ENCODE assay signal across 21 cellular contexts in genomic region chr11:64692764-64693331, GRCh38. TPM values are rescaled to one million over a fixed set of nuclear protein-coding genes. Genes with fewer than 3 reads are reported as not detected.
A peak's percentile ranks its signal among the peaks of the same experiment; 100 is the strongest.
DNase-seq lines count a peak whose midpoint lies in the region; ATAC-seq and TF ChIP-seq lines count a peak whose summit lies in the region.
"Had no signal": no experiment of that assay in that cellular context is flagged by ENCODE, and none has a peak within 500 bp of the region (broad histone marks: within the 10 kb centered on the region; RNA-seq: fewer than 3 reads in every experiment).

No MANE protein-coding gene starts in this region.

- POLR2A ChIA-PET in activated CD4-positive, alpha-beta T cell treated with anti-CD3 and anti-CD28 coated beads for 36 hours (lab: Charles Lee): interaction anchor here (0.6 to 0.7 kb wide), 2 partner anchors 42 to 259 kb away, joined by 3 read pairs; no protein-coding TSS in a partner anchor
- POLR2A ChIA-PET in activated CD4-positive, alpha-beta T cell treated with anti-CD3 and anti-CD28 coated beads, Interleukin-2, amount 10 ng/mL, durations not matched to agents 7 days and 5 days (lab: Charles Lee): no interaction called here
- POLR2A ChIA-PET in CD8-positive, alpha-beta T cell (lab: Charles Lee): interaction anchor here (1.4 kb wide), 1 partner anchor 52 kb away, joined by 3 read pairs; the partner anchor contains the start of gene RASGRP2
- POLR2A ChIA-PET in HEK293T (lab: Yijun Ruan, JAX): no interaction called here
- POLR2A ChIA-PET in GM10248 (lab: Yijun Ruan, JAX): no interaction called here

- H3K27ac ChIP-seq in CD8-positive, alpha-beta T cell (ENCODE audit: low read depth, low read length): no peak overlapping the region
- no peak overlapping the region for H3K27ac ChIP-seq in neural cell (ENCODE audit: low read length)
- H3K27ac ChIP-seq: colonic mucosa, heart left ventricle, left lung, neutrophil had no signal

- H3K9me3 Mint-ChIP-seq in activated CD4-positive, alpha-beta T cell treated with anti-CD3 and anti-CD28 coated beads for 36 hours (ENCODE audit: low read depth): no peaks in the 10 kb centered on the region
- no peaks in the 10 kb centered on the region for H3K9me3 Mint-ChIP-seq in activated CD4-positive, alpha-beta T cell treated with anti-CD3 and anti-CD28 coated beads, Interleukin-2, amount 10 ng/mL, durations not matched to agents 7 days and 5 days
- no peaks in the 10 kb centered on the region for H3K9me3 Mint-ChIP-seq in CD8-positive, alpha-beta T cell
- H3K9me3 Mint-ChIP-seq in activated naive CD8-positive, alpha-beta T cell treated with anti-CD3 and anti-CD28 coated beads, Interleukin-2, amount 50 U/mL, for 24 hours: no peaks in the 10 kb centered on the region

- H3K9me2 ChIP-seq in neural cell (ENCODE audit: insufficient read depth, low read length): no peaks in the 10 kb centered on the region

- H3K36me3 ChIP-seq in CD8-positive, alpha-beta T cell (ENCODE audit: insufficient read depth, low read length): no peaks in the 10 kb centered on the region
- no peaks in the 10 kb centered on the region for H3K36me3 ChIP-seq in neural cell (ENCODE audit: insufficient read depth, low read length)
- H3K36me3 ChIP-seq: BE2C, colonic mucosa, heart left ventricle, left lung, neutrophil had no signal

- no peak overlapping the region for H3K4me2 ChIP-seq in neural cell (ENCODE audit: low read length)

- no peaks in the 10 kb centered on the region for H4K20me1 ChIP-seq in neural cell (ENCODE audit: insufficient read depth)

- H3K4me3 Mint-ChIP-seq in activated CD4-positive, alpha-beta T cell treated with anti-CD3 and anti-CD28 coated beads for 36 hours: peak overlapping the region; percentile 7
- no peak overlapping the region for H3K4me3 Mint-ChIP-seq in activated CD4-positive, alpha-beta T cell treated with anti-CD3 and anti-CD28 coated beads, Interleukin-2, amount 10 ng/mL, durations not matched to agents 7 days and 5 days
- peak overlapping the region; percentile 69 for H3K4me3 Mint-ChIP-seq in CD8-positive, alpha-beta T cell
- H3K4me3 Mint-ChIP-seq in activated naive CD8-positive, alpha-beta T cell treated with anti-CD3 and anti-CD28 coated beads, Interleukin-2, amount 50 U/mL, for 24 hours: peak overlapping the region; percentile 31

- H3K79me2 ChIP-seq in neural cell (replicated peaks; ENCODE audit: insufficient read depth, low read length): peaks cover 7% of the 10 kb centered on the region

- TF ChIP-seq RAD21 in neural cell (conservative IDR thresholded peaks at IDR 0.05): no peak

- H3K4me1 Mint-ChIP-seq in activated CD4-positive, alpha-beta T cell treated with anti-CD3 and anti-CD28 coated beads for 36 hours: peaks cover 19% of the 10 kb centered on the region
- peaks cover 23% of the 10 kb centered on the region for H3K4me1 Mint-ChIP-seq in activated CD4-positive, alpha-beta T cell treated with anti-CD3 and anti-CD28 coated beads, Interleukin-2, amount 10 ng/mL, durations not matched to agents 7 days and 5 days
- peaks cover 20% of the 10 kb centered on the region for H3K4me1 Mint-ChIP-seq in CD8-positive, alpha-beta T cell (ENCODE audit: low read depth)
- H3K4me1 Mint-ChIP-seq in activated naive CD8-positive, alpha-beta T cell treated with anti-CD3 and anti-CD28 coated beads, Interleukin-2, amount 50 U/mL, for 24 hours: peaks cover 19% of the 10 kb centered on the region

- DNase-seq in activated CD4-positive, alpha-beta T cell treated with anti-CD3 and anti-CD28 coated beads for 36 hours: no peak
- no peak for DNase-seq in activated CD4-positive, alpha-beta T cell treated with anti-CD3 and anti-CD28 coated beads, Interleukin-2, amount 10 ng/mL, durations not matched to agents 7 days and 5 days
- no peak for DNase-seq in CD8-positive, alpha-beta T cell
- DNase-seq in activated naive CD8-positive, alpha-beta T cell treated with anti-CD3 and anti-CD28 coated beads, Interleukin-2, amount 50 U/mL, for 24 hours: no peak
- no peak for DNase-seq in HEK293T (ENCODE audit: extremely low spot score)
- DNase-seq in anterior cingulate cortex (lab: John Stamatoyannopoulos, UW): no peak
- no peak for DNase-seq in GM10248 (ENCODE audit: extremely low spot score)
- DNase-seq: activated CD4-positive, alpha-beta T cell treated with anti-CD3 and anti-CD28 coated beads for 48 hours; BE2C; colonic mucosa; EL; heart left ventricle; left lung; midbrain; NCI-H1105; NCI-H524 treated with DMSO at 0.1 percent for 48 hours; small intestine; SW 1271 had no signal

- peak overlapping the region; percentile 35 for H3K27ac Mint-ChIP-seq in activated CD4-positive, alpha-beta T cell treated with anti-CD3 and anti-CD28 coated beads for 36 hours
- no peak overlapping the region for H3K27ac Mint-ChIP-seq in activated CD4-positive, alpha-beta T cell treated with anti-CD3 and anti-CD28 coated beads, Interleukin-2, amount 10 ng/mL, durations not matched to agents 7 days and 5 days
- no peak overlapping the region for H3K27ac Mint-ChIP-seq in CD8-positive, alpha-beta T cell
- H3K27ac Mint-ChIP-seq in activated naive CD8-positive, alpha-beta T cell treated with anti-CD3 and anti-CD28 coated beads, Interleukin-2, amount 50 U/mL, for 24 hours: no peak overlapping the region

- H3K4me3 ChIP-seq in CD8-positive, alpha-beta T cell (ENCODE audit: low read depth, low read length): no peak overlapping the region
- no peak overlapping the region for H3K4me3 ChIP-seq in neural cell (ENCODE audit: low read length)
- H3K4me3 ChIP-seq: colonic mucosa, left lung had no signal

- no peak for ATAC-seq in activated CD4-positive, alpha-beta T cell treated with anti-CD3 and anti-CD28 coated beads for 36 hours
- ATAC-seq in CD8-positive, alpha-beta T cell: no peak
- ATAC-seq in activated naive CD8-positive, alpha-beta T cell treated with anti-CD3 and anti-CD28 coated beads, Interleukin-2, amount 50 U/mL, for 24 hours: no peak
- ATAC-seq: HCT116, heart left ventricle, left lung had no signal

- CTCF ChIA-PET in activated CD4-positive, alpha-beta T cell treated with anti-CD3 and anti-CD28 coated beads for 36 hours (lab: Charles Lee): interaction anchor here (1.8 kb wide), 1 partner anchor 12 kb away, joined by 6 read pairs; no protein-coding TSS in a partner anchor
- CTCF ChIA-PET in activated CD4-positive, alpha-beta T cell treated with anti-CD3 and anti-CD28 coated beads, Interleukin-2, amount 10 ng/mL, durations not matched to agents 7 days and 5 days (lab: Charles Lee): no interaction called here
- CTCF ChIA-PET in CD8-positive, alpha-beta T cell (lab: Charles Lee): interaction anchor here (1.3 kb wide), 1 partner anchor 81 kb away, joined by 3 read pairs; no protein-coding TSS in a partner anchor
- CTCF ChIA-PET in HEK293T (lab: Yijun Ruan, JAX) (interaction anchor here (0.6 kb wide), 1 partner anchor 50 kb away, joined by 3 read pairs; no protein-coding TSS in a partner anchor), GM10248 (lab: Yijun Ruan, JAX) (no interaction called here)

- H3K9ac ChIP-seq in neural cell (ENCODE audit: low read length): peak overlapping the region; percentile 17

- H3K4me1 ChIP-seq in CD8-positive, alpha-beta T cell (ENCODE audit: insufficient read depth, low read length): peaks cover 18% of the 10 kb centered on the region
- H3K4me1 ChIP-seq: colonic mucosa had no signal

- no peaks in the 10 kb centered on the region for H3K9me3 ChIP-seq in CD8-positive, alpha-beta T cell (ENCODE audit: low read length)
- no peaks in the 10 kb centered on the region for H3K9me3 ChIP-seq in neural cell (ENCODE audit: low read length)
- H3K9me3 ChIP-seq: BE2C, colonic mucosa, heart left ventricle, left lung, neutrophil had no signal

- H3F3A ChIP-seq in neural cell (ENCODE audit: insufficient read depth, low read length, poor library complexity, severe bottlenecking): no peaks in the 10 kb centered on the region

- no peaks in the 10 kb centered on the region for H3K36me3 Mint-ChIP-seq in activated CD4-positive, alpha-beta T cell treated with anti-CD3 and anti-CD28 coated beads for 36 hours (ENCODE audit: low read depth)
- H3K36me3 Mint-ChIP-seq in activated CD4-positive, alpha-beta T cell treated with anti-CD3 and anti-CD28 coated beads, Interleukin-2, amount 10 ng/mL, durations not matched to agents 7 days and 5 days (ENCODE audit: low read depth): no peaks in the 10 kb centered on the region
- H3K36me3 Mint-ChIP-seq in CD8-positive, alpha-beta T cell: no peaks in the 10 kb centered on the region
- H3K36me3 Mint-ChIP-seq in activated naive CD8-positive, alpha-beta T cell treated with anti-CD3 and anti-CD28 coated beads, Interleukin-2, amount 50 U/mL, for 24 hours (ENCODE audit: low read depth): no peaks in the 10 kb centered on the region

- TF ChIP-seq EP300 in neural cell (conservative IDR thresholded peaks at IDR 0.05; ENCODE audit: poor library complexity, severe bottlenecking): no peak

- no peak for TF ChIP-seq CTCF in CD8-positive, alpha-beta T cell (IDR thresholded peaks at IDR 0.05)
- no peak for TF ChIP-seq CTCF in neural cell (IDR thresholded peaks at IDR 0.05; ENCODE audit: poor library complexity, severe bottlenecking)
- TF ChIP-seq CTCF in GM10248 (IDR thresholded peaks at IDR 0.05; ENCODE audit: control extremely low read depth, extremely low read depth, low read depth, missing control alignments): no peak

- intact Hi-C loops in activated CD4-positive, alpha-beta T cell treated with anti-CD3 and anti-CD28 coated beads for 36 hours (cut with DNase I, micrococcal nuclease): no loop called here
- intact Hi-C loops in CD8-positive, alpha-beta T cell (cut with DNase I, micrococcal nuclease): no loop called here

- H2AFZ ChIP-seq in neural cell (ENCODE audit: low read depth, low read length): no peak overlapping the region

- peaks cover 23% of the 10 kb centered on the region for H3K27me3 Mint-ChIP-seq in activated CD4-positive, alpha-beta T cell treated with anti-CD3 and anti-CD28 coated beads for 36 hours
- H3K27me3 Mint-ChIP-seq in activated CD4-positive, alpha-beta T cell treated with anti-CD3 and anti-CD28 coated beads, Interleukin-2, amount 10 ng/mL, durations not matched to agents 7 days and 5 days: peaks cover 48% of the 10 kb centered on the region
- peaks cover 22% of the 10 kb centered on the region for H3K27me3 Mint-ChIP-seq in CD8-positive, alpha-beta T cell (ENCODE audit: low read depth)
- peaks cover 28% of the 10 kb centered on the region for H3K27me3 Mint-ChIP-seq in activated naive CD8-positive, alpha-beta T cell treated with anti-CD3 and anti-CD28 coated beads, Interleukin-2, amount 50 U/mL, for 24 hours

- H3K27me3 ChIP-seq in CD8-positive, alpha-beta T cell (ENCODE audit: insufficient read depth, low read length): no peaks in the 10 kb centered on the region
- no peaks in the 10 kb centered on the region for H3K27me3 ChIP-seq in neural cell (ENCODE audit: insufficient read depth, low read depth, low read length)
- H3K27me3 ChIP-seq: BE2C had no signal

RNA-seq across cellular contexts. Expression of gene NRXN2, which starts 30.1 kb away (rescaled TPM):
- total RNA-seq in activated CD4-positive, alpha-beta T cell treated with anti-CD3 and anti-CD28 coated beads for 36 hours: under 1 TPM; 0.18 to 0.39 TPM
- total RNA-seq in activated CD4-positive, alpha-beta T cell treated with anti-CD3 and anti-CD28 coated beads, Interleukin-2, amount 10 ng/mL, durations not matched to agents 7 days and 5 days: under 1 TPM; 0.07 to 0.15 TPM
- total RNA-seq in CD8-positive, alpha-beta T cell: under 1 TPM; 0.17 to 0.43 TPM
- polyA plus RNA-seq in neural cell: 68.0 and 99.8 TPM in 2 replicates
- polyA minus RNA-seq in neural cell: 279 and 325 TPM in 2 replicates

RNA-seq across cellular contexts. Expression of gene RASGRP2, which starts 51.1 kb away (rescaled TPM):
- 1 to 10 TPM; 5.6 to 5.9 TPM for total RNA-seq in activated CD4-positive, alpha-beta T cell treated with anti-CD3 and anti-CD28 coated beads for 36 hours
- 100 to 1,000 TPM; 293 to 300 TPM for total RNA-seq in activated CD4-positive, alpha-beta T cell treated with anti-CD3 and anti-CD28 coated beads, Interleukin-2, amount 10 ng/mL, durations not matched to agents 7 days and 5 days
- total RNA-seq in CD8-positive, alpha-beta T cell: 100 to 1,000 TPM; 468 to 472 TPM
- polyA plus RNA-seq in neural cell: 4.5 and 13.9 TPM in 2 replicates
- 2.9 and 4.4 TPM in 2 replicates for polyA minus RNA-seq in neural cell

Comparison
In these comparisons a context has a peak if more than half of its experiments do, and no peak if none do; other contexts are left out.
1. RNA of gene RASGRP2, which starts 51.1 kb away (total RNA-seq): 468 to 472 TPM in CD8-positive, alpha-beta T cell and 293 to 300 TPM in activated CD4-positive, alpha-beta T cell treated with anti-CD3 and anti-CD28 coated beads, Interleukin-2, amount 10 ng/mL, durations not matched to agents 7 days and 5 days; 5.6 to 5.9 TPM in activated CD4-positive, alpha-beta T cell treated with anti-CD3 and anti-CD28 coated beads for 36 hours; every median in the first group is over 10 times any median in the second.
2. CTCF ChIA-PET loops: an anchor here in activated CD4-positive, alpha-beta T cell treated with anti-CD3 and anti-CD28 coated beads for 36 hours (1.8 kb wide), CD8-positive, alpha-beta T cell (1.3 kb wide) and HEK293T (0.6 kb wide); none called in activated CD4-positive, alpha-beta T cell treated with anti-CD3 and anti-CD28 coated beads, Interleukin-2, amount 10 ng/mL, durations not matched to agents 7 days and 5 days and GM10248.
3. POLR2A ChIA-PET loops: an anchor here in activated CD4-positive, alpha-beta T cell treated with anti-CD3 and anti-CD28 coated beads for 36 hours (0.6 to 0.7 kb wide) and CD8-positive, alpha-beta T cell (1.4 kb wide); none called in activated CD4-positive, alpha-beta T cell treated with anti-CD3 and anti-CD28 coated beads, Interleukin-2, amount 10 ng/mL, durations not matched to agents 7 days and 5 days, HEK293T and GM10248.